ENCODE assay signal across 17 cellular contexts in the genomic region with DNA sequence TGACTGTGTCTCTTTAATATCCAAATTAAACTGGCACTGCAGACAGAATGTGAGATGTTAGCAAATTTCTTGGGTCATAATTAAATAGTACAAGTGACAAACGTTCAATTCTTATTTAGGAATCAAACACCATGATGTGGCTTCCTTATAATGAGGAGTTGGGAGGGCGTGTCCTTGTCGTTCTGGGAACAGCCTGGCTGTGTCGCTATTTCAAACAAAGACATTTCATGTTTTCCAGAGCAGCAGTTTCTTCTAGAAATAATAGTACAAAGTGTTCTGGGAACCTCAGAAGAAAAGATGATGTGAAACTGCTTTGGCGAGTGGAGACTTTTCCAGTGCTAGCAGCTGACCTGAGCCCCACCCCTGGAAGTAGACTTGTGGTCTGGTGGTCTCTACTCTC.
DNase-seq lines count a peak whose midpoint lies in the region; ATAC-seq, FAIRE-seq and TF ChIP-seq lines count a peak whose summit lies in the region.
"Had no signal": no experiment of that assay in that cellular context is flagged by ENCODE, and none has a peak within 500 bp of the region (broad histone marks: within the 10 kb centered on the region; RNA-seq: fewer than 3 reads in every experiment).

No MANE protein-coding gene starts in this region.

- CTCF ChIA-PET in SK-N-SH (lab: Yijun Ruan, JAX) = interaction anchor here (1.3 kb wide), 1 partner anchor 9 kb away, joined by 3 read pairs; no protein-coding TSS in a partner anchor

- no peaks in the 10 kb centered on the region for H3K9me3 ChIP-seq in SK-N-SH
- H3K9me3 ChIP-seq: prostate gland, vagina had no signal

- H4K20me1 ChIP-seq in SK-N-SH (ENCODE audit: insufficient read depth) = no peaks in the 10 kb centered on the region

- TF ChIP-seq CTCF in SK-N-SH (IDR thresholded peaks at IDR 0.05) = peak; percentile 38

- TF ChIP-seq RAD21 in SK-N-SH (IDR thresholded peaks at IDR 0.05; ENCODE audit: low read length) = 0 out of 2 replicates have a peak, but pooled peaks have one; percentile 4

- no peak overlapping the region for H3K9ac ChIP-seq in SK-N-SH

- FAIRE-seq in HTR-8/SVneo (lab: Jason Lieb, UNC) = no peak
- FAIRE-seq: frontal cortex, kidney had no signal

- H3K36me3 ChIP-seq in SK-N-SH (replicated peaks in 1 of 2; ENCODE audit: control insufficient read depth in 1 of 2, insufficient read depth in 2 of 2, low read length in 1 of 2) = no peaks in the 10 kb centered on the region
- H3K36me3 ChIP-seq: prostate gland, vagina had no signal

- no peaks in the 10 kb centered on the region for H3K4me1 Mint-ChIP-seq in stimulated activated effector memory CD8-positive, alpha-beta T cell treated with anti-CD3 and anti-CD28 coated beads, Interleukin-12 subunit alpha, Interleukin-12 subunit beta, amount 100 ng/mL, for 72 hours
- H3K4me1 Mint-ChIP-seq: activated T-helper 17 cell treated with anti-CD3 and anti-CD28 coated beads, Interleukin-2, amount 50 U/mL, for 72 hours had no signal

- H2AFZ ChIP-seq in SK-N-SH (ENCODE audit: low read depth) = no peak overlapping the region

- H3K27me3 ChIP-seq in SK-N-SH (ENCODE audit: insufficient read depth) = no peaks in the 10 kb centered on the region; the same call in 1 of the 2 replicates
- H3K27me3 ChIP-seq: vagina had no signal

- H3K4me3 ChIP-seq in SK-N-SH (ENCODE audit: low read depth in 2 of 2, low read length in 1 of 2) = no peak overlapping the region
- H3K4me3 ChIP-seq: prostate gland, vagina had no signal

- no peak for DNase-seq in SK-N-SH
- DNase-seq in HTR-8/SVneo (ENCODE audit: insufficient read length, low spot score) = peak; percentile 10
- peak; percentile 46 for DNase-seq in cerebellar cortex (ENCODE audit: low spot score)
- DNase-seq in renal cortical epithelial cell (ENCODE audit: low read depth) = peak; percentile 4
- DNase-seq in stimulated activated effector memory CD8-positive, alpha-beta T cell treated with anti-CD3 and anti-CD28 coated beads, Interleukin-12 subunit alpha, Interleukin-12 subunit beta, amount 100 ng/mL, for 72 hours (ENCODE audit: low spot score in 2 of 2) = no peak
- no peak for DNase-seq in DMS79 treated with DMSO at 0.1 percent for 48 hours (lab: John Stamatoyannopoulos, UW)
- DNase-seq: activated CD4-positive, alpha-beta T cell treated with anti-CD3 and anti-CD28 coated beads for 48 hours; aorta; kidney; NCI-H1930; stimulated activated CD4-positive, alpha-beta T cell treated with anti-CD3 and anti-CD28 coated beads, Interleukin-2, amount 100 ng/mL, for 24 hours had no signal

- 19% methylated on average over 5 of the region's 5 CpGs for WGBS in SK-N-SH (ENCODE audit: low lambda C conversion rate)

- no peak overlapping the region for H3K4me2 ChIP-seq in SK-N-SH

- TF ChIP-seq EP300 in SK-N-SH (IDR thresholded peaks at IDR 0.05; ENCODE audit: borderline replicate concordance in 1 of 2, low read depth in 1 of 2, low read length in 1 of 2) = no peak

- H3K27ac ChIP-seq in SK-N-SH (ENCODE audit: low read depth in 2 of 2, low read length in 1 of 2) = no peak overlapping the region
- H3K27ac ChIP-seq: prostate gland, vagina had no signal

- H3K27ac Mint-ChIP-seq in stimulated activated effector memory CD8-positive, alpha-beta T cell treated with anti-CD3 and anti-CD28 coated beads, Interleukin-12 subunit alpha, Interleukin-12 subunit beta, amount 100 ng/mL, for 72 hours = no peak overlapping the region
- H3K27ac Mint-ChIP-seq: activated T-helper 17 cell treated with anti-CD3 and anti-CD28 coated beads, Interleukin-2, amount 50 U/mL, for 72 hours had no signal

- peaks cover 5% of the 10 kb centered on the region for H3K9me3 Mint-ChIP-seq in stimulated activated effector memory CD8-positive, alpha-beta T cell treated with anti-CD3 and anti-CD28 coated beads, Interleukin-12 subunit alpha, Interleukin-12 subunit beta, amount 100 ng/mL, for 72 hours

- no peak overlapping the region for H3K4me3 Mint-ChIP-seq in stimulated activated effector memory CD8-positive, alpha-beta T cell treated with anti-CD3 and anti-CD28 coated beads, Interleukin-12 subunit alpha, Interleukin-12 subunit beta, amount 100 ng/mL, for 72 hours
- H3K4me3 Mint-ChIP-seq: activated T-helper 17 cell treated with anti-CD3 and anti-CD28 coated beads, Interleukin-2, amount 50 U/mL, for 72 hours had no signal

- no peaks in the 10 kb centered on the region for H3F3A ChIP-seq in SK-N-SH (replicated peaks; ENCODE audit: insufficient read depth)

- H3K79me2 ChIP-seq in SK-N-SH (ENCODE audit: insufficient read depth) = no peaks in the 10 kb centered on the region

- POLR2A ChIA-PET in SK-N-SH (lab: Yijun Ruan, JAX) = no interaction called here

- no peaks in the 10 kb centered on the region for H3K4me1 ChIP-seq in SK-N-SH (ENCODE audit: control insufficient read depth in 1 of 2, insufficient read depth in 2 of 2, low read depth in 1 of 2, low read length in 1 of 2)
- H3K4me1 ChIP-seq: prostate gland, vagina had no signal

- no peak for ATAC-seq in SK-N-SH treated with all-trans-retinoic acid at 6 μM for 48 hours
- ATAC-seq in stimulated activated effector memory CD8-positive, alpha-beta T cell treated with anti-CD3 and anti-CD28 coated beads, Interleukin-12 subunit alpha, Interleukin-12 subunit beta, amount 100 ng/mL, for 72 hours = no peak
- ATAC-seq in GM19035 (IDR thresholded peaks at IDR 0.05; ENCODE audit: unreplicated experiment) = no peak
- ATAC-seq: activated T-helper 17 cell treated with anti-CD3 and anti-CD28 coated beads, Interleukin-2, amount 50 U/mL, for 72 hours had no signal

- no peaks in the 10 kb centered on the region for H3K36me3 Mint-ChIP-seq in stimulated activated effector memory CD8-positive, alpha-beta T cell treated with anti-CD3 and anti-CD28 coated beads, Interleukin-12 subunit alpha, Interleukin-12 subunit beta, amount 100 ng/mL, for 72 hours

- H3K9me2 ChIP-seq in SK-N-SH = no peaks in the 10 kb centered on the region

TF ChIP-seq in SK-N-SH, 30 proteins besides CTCF, POLR2A, EP300 and RAD21:
- TF ChIP-seq ELF1 (IDR thresholded peaks at IDR 0.05) = no peak
- TF ChIP-seq SMC3 (IDR thresholded peaks at IDR 0.05; ENCODE audit: low read depth, low read length) = peak; percentile 17; the same call in 1 of the 2 replicates
- TF ChIP-seq, protein P1, sequence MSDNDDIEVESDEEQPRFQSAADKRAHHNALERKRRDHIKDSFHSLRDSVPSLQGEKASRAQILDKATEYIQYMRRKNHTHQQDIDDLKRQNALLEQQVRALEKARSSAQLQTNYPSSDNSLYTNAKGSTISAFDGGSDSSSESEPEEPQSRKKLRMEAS (IDR thresholded peaks at IDR 0.05; ENCODE audit: low read depth) = no peak
- TF ChIP-seq, protein P2, sequence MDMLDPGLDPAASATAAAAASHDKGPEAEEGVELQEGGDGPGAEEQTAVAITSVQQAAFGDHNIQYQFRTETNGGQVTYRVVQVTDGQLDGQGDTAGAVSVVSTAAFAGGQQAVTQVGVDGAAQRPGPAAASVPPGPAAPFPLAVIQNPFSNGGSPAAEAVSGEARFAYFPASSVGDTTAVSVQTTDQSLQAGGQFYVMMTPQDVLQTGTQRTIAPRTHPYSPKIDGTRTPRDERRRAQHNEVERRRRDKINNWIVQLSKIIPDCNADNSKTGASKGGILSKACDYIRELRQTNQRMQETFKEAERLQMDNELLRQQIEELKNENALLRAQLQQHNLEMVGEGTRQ (IDR thresholded peaks at IDR 0.05; ENCODE audit: borderline replicate concordance, low read depth, low read length) = no peak
- TF ChIP-seq MEF2A (IDR thresholded peaks at IDR 0.05; ENCODE audit: borderline replicate concordance, low read depth) = no peak
- no peak for TF ChIP-seq POLR2AphosphoS5 (IDR thresholded peaks at IDR 0.05; ENCODE audit: low read depth, low read length)
- TF ChIP-seq USF1 (IDR thresholded peaks at IDR 0.05; ENCODE audit: borderline replicate concordance, low read depth) = no peak
- TF ChIP-seq MXI1 (IDR thresholded peaks at IDR 0.05; ENCODE audit: low read depth, low read length) = no peak

TF ChIP-seq in SK-N-SH treated with all-trans-retinoic acid at 6 μM for 48 hours, 23 proteins besides CTCF, POLR2A, EP300 and RAD21 (continues in another document):
- TF ChIP-seq TSHZ2 (CRISPR knock-in tag; IDR thresholded peaks at IDR 0.05) (no peak), ZC3H10 (CRISPR knock-in tag; IDR thresholded peaks at IDR 0.05) (no peak), SNAI2 (CRISPR knock-in tag; IDR thresholded peaks at IDR 0.05) (no peak), ZNF70 (CRISPR knock-in tag; IDR thresholded peaks at IDR 0.05) (no peak), ZNF565 (CRISPR knock-in tag; conservative IDR thresholded peaks at IDR 0.05; ENCODE audit: low read depth) (no peak), ZFP3 (CRISPR knock-in tag; IDR thresholded peaks at IDR 0.05) (no peak)

Comparison
In these comparisons a context has a peak if more than half of its experiments do, and no peak if none do; other contexts are left out.
1. DNase-seq: peak in HTR-8/SVneo (single experiment), cerebellar cortex (single experiment) and renal cortical epithelial cell (single experiment); none in SK-N-SH (single experiment), stimulated activated effector memory CD8-positive, alpha-beta T cell treated with anti-CD3 and anti-CD28 coated beads, Interleukin-12 subunit alpha, Interleukin-12 subunit beta, amount 100 ng/mL, for 72 hours (0 of 2) and DMS79 treated with DMSO at 0.1 percent for 48 hours (single experiment).